8 cellular contexts compared by ENCODE assay signal in genomic region chr7:17680943-17681351, GRCh38.
A peak's percentile ranks its signal among the peaks of the same experiment; 100 is the strongest.
DNase-seq lines count a peak whose midpoint lies in the region; ATAC-seq and TF ChIP-seq lines count a peak whose summit lies in the region.

No MANE protein-coding gene starts in this region.

- H3K4me1 ChIP-seq in mammary epithelial cell (ENCODE audit: insufficient read depth, low read length), result peaks cover 50% of the 10 kb centered on the region
- H3K4me1 ChIP-seq in right lobe of liver, result no peaks in the 10 kb centered on the region

- DNase-seq in DMS53 (lab: John Stamatoyannopoulos, UW) (peak; percentile 65), LHCN-M2 (ENCODE audit: low read depth) (peak; percentile 58), mammary epithelial cell (peak; percentile 61), right lobe of liver (no peak)
- no peak for DNase-seq in stimulated activated CD4-positive, alpha-beta T cell treated with anti-CD3 and anti-CD28 coated beads, Interleukin-4, amount 100 ng/mL, for 4 hours

- no TSS peak for BruUV-seq in mammary epithelial cell (replicated peaks; lab: Mats Ljungman, UMichigan)

- H4K20me1 ChIP-seq in mammary epithelial cell (ENCODE audit: insufficient read depth, low read length), result no peaks in the 10 kb centered on the region

- H3K4me2 ChIP-seq in mammary epithelial cell (ENCODE audit: insufficient read depth, low read depth, low read length), result peak overlapping the region; percentile 66

- intact Hi-C loops in mammary epithelial cell (cut with micrococcal nuclease) (loop anchor here (1.0 to 10.0 kb wide), 3 partner anchors 15 to 664 kb away; no protein-coding TSS in a partner anchor), right lobe of liver (cut with DNase I) (no loop called here)

- peak in 3 of 4 donors; percentile 30 to 67 (median 58) for ATAC-seq in right lobe of liver
- no peak for ATAC-seq in HG02610 (IDR thresholded peaks at IDR 0.05; ENCODE audit: unreplicated experiment)
- ATAC-seq in HG03108 (IDR thresholded peaks at IDR 0.05; ENCODE audit: unreplicated experiment), result no peak
- ATAC-seq in HG03280 (IDR thresholded peaks at IDR 0.05; ENCODE audit: unreplicated experiment), result no peak

- H3K4me3 ChIP-seq in mammary epithelial cell (replicated peaks in 1 of 3; ENCODE audit: insufficient read depth in 1 of 3, low read depth in 2 of 3, low read length in 3 of 3), result no peak overlapping the region
- H3K4me3 ChIP-seq in right lobe of liver, result no peak overlapping the region

- peak overlapping the region; percentile 31 for H2AFZ ChIP-seq in mammary epithelial cell (ENCODE audit: low read depth, low read length)

- H3K27me3 ChIP-seq in mammary epithelial cell (ENCODE audit: insufficient read depth, low read length) (no peaks in the 10 kb centered on the region), right lobe of liver (no peaks in the 10 kb centered on the region)

- H3K27ac ChIP-seq in mammary epithelial cell (ENCODE audit: insufficient read depth, low read depth, low read length), result peak overlapping the region; percentile 94
- H3K27ac ChIP-seq in right lobe of liver, result no peak overlapping the region

- dilution Hi-C loops in mammary epithelial cell (cut with HindIII; ENCODE audit: low sequenced_read_pairs), result no loop called here

- CTCF ChIA-PET in mammary epithelial cell (lab: Charles Lee; ENCODE audit: low non-redundant PET), result no interaction called here

- in situ Hi-C loops in mammary epithelial cell (cut with MboI; ENCODE audit: low sequenced_read_pairs in 2 of 2), result no loop called here

- no peaks in the 10 kb centered on the region for H3K79me2 ChIP-seq in mammary epithelial cell (ENCODE audit: insufficient read depth, low read length)

- H3K9me3 ChIP-seq in mammary epithelial cell (replicated peaks; ENCODE audit: insufficient read depth, low read length), result no peaks in the 10 kb centered on the region
- no peaks in the 10 kb centered on the region for H3K9me3 ChIP-seq in right lobe of liver

- H3K36me3 ChIP-seq in mammary epithelial cell (ENCODE audit: insufficient read depth, low read length) (no peaks in the 10 kb centered on the region), right lobe of liver (no peaks in the 10 kb centered on the region)

- 38% methylated on average over 5 of the region's 5 CpGs for whole genome bisulfite sequencing in mammary epithelial cell (ENCODE audit: low coverage, missing lambda C conversion rate)
- WGBS in right lobe of liver (ENCODE audit: insufficient coverage, low coverage, low lambda C conversion rate, missing lambda C conversion rate), result 16% methylated on average over 5 of the region's 5 CpGs

- no peak for TF ChIP-seq POLR2A in right lobe of liver (IDR thresholded peaks at IDR 0.05)

- H3K9ac ChIP-seq in mammary epithelial cell (ENCODE audit: insufficient read depth, low read length), result peak overlapping the region; percentile 84

- TF ChIP-seq CTCF in mammary epithelial cell (conservative IDR thresholded peaks at IDR 0.05 in 1 of 2, IDR thresholded peaks at IDR 0.05 in 1 of 2; ENCODE audit: extremely low read depth in 1 of 2, insufficient read depth in 1 of 2, low read depth in 1 of 2, low read length in 2 of 2) (peak; percentile 39 to 43), right lobe of liver (IDR thresholded peaks at IDR 0.05) (peak; percentile 39 to 68 (median 59))

Comparison
In these comparisons a context has a peak if more than half of its experiments do, and no peak if none do; other contexts are left out.
1. DNase-seq: peak in DMS53 (single experiment), LHCN-M2 (single experiment) and mammary epithelial cell (single experiment); none in right lobe of liver (0 of 3) and stimulated activated CD4-positive, alpha-beta T cell treated with anti-CD3 and anti-CD28 coated beads, Interleukin-4, amount 100 ng/mL, for 4 hours (0 of 2).
2. ATAC-seq: peak in right lobe of liver (3 of 4); none in HG02610 (single experiment), HG03108 (single experiment) and HG03280 (single experiment).